In genomic region chr2:180519276-180519675, GRCh38 we compare ENCODE assay signal across 2 cellular contexts.
TF ChIP-seq lines count a peak whose summit lies in the region.

No MANE protein-coding gene starts in this region.

TF ChIP-seq in SK-N-SH, 30 proteins besides CTCF, POLR2A, EP300 and RAD21 (continued from another document):
- TF ChIP-seq USF2 (IDR thresholded peaks at IDR 0.05; ENCODE audit: borderline replicate concordance, low read depth, low read length) = no peak

TF ChIP-seq in SK-N-SH treated with all-trans-retinoic acid at 6 μM for 48 hours, 23 proteins besides CTCF, POLR2A, EP300 and RAD21 (continued from another document):
- TF ChIP-seq POU6F1 (CRISPR knock-in tag; IDR thresholded peaks at IDR 0.05; ENCODE audit: borderline replicate concordance, low read depth) (no peak), TOX (CRISPR knock-in tag; IDR thresholded peaks at IDR 0.05; ENCODE audit: borderline replicate concordance) (no peak), CSDC2 (CRISPR knock-in tag; IDR thresholded peaks at IDR 0.05) (no peak), OSR1 (CRISPR knock-in tag; IDR thresholded peaks at IDR 0.05) (no peak), ZNF70 (CRISPR knock-in tag; IDR thresholded peaks at IDR 0.05) (no peak), ZNF8 (CRISPR knock-in tag; IDR thresholded peaks at IDR 0.05) (no peak), TSHZ2 (CRISPR knock-in tag; IDR thresholded peaks at IDR 0.05) (no peak), ZFP3 (CRISPR knock-in tag; IDR thresholded peaks at IDR 0.05) (no peak), ZFP30 (CRISPR knock-in tag; IDR thresholded peaks at IDR 0.05) (no peak), PATZ1 (CRISPR knock-in tag; IDR thresholded peaks at IDR 0.05; ENCODE audit: borderline replicate concordance) (no peak), TCF4 (CRISPR knock-in tag; IDR thresholded peaks at IDR 0.05; ENCODE audit: borderline replicate concordance) (no peak), SNAI2 (CRISPR knock-in tag; IDR thresholded peaks at IDR 0.05) (no peak), BACH2 (CRISPR knock-in tag; IDR thresholded peaks at IDR 0.05; ENCODE audit: borderline replicate concordance) (no peak), CREB5 (CRISPR knock-in tag; IDR thresholded peaks at IDR 0.05; ENCODE audit: low read depth) (no peak), GLIS3 (CRISPR knock-in tag; IDR thresholded peaks at IDR 0.05) (no peak)
